ENCODE assay signal across 8 cellular contexts in the genomic region with DNA sequence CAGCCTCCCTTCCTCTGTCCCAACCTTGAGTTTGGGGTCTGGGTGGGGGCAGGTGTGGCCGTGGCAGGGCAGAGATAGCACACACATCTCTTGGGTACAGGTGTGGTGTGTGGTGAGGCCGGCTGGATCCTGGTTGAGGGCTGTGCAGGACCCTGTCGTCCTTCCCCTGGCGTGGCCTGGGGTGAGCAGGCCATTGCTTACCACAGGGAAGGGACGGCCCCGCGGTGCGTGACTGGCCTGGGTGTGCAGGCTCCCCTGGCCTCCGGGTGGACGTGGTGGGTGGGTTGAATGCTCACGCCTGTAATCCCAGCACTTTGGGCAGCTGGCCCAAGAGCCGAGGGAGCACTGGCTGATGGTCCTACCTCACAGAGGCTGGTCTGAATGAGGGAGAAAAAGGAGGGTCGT. TPM values are rescaled to one million over a fixed set of nuclear protein-coding genes. Genes with fewer than 3 reads are reported as not detected.
DNase-seq lines count a peak whose midpoint lies in the region; ATAC-seq and TF ChIP-seq lines count a peak whose summit lies in the region.

No MANE protein-coding gene starts in this region.

- H3K4me3 Mint-ChIP-seq in activated T-cell treated with anti-CD3 and anti-CD28 coated beads, Interleukin-2, amount 50 U/mL, for 72 hours = peak overlapping the region; percentile 84

- peak overlapping the region; percentile 94 for H3K23ac ChIP-seq in mesendoderm (ENCODE audit: low read length)

- H3K4ac ChIP-seq in mesendoderm (ENCODE audit: low read depth, low read length) = no peak overlapping the region

- H3K9ac ChIP-seq in mammary epithelial cell (ENCODE audit: insufficient read depth, low read length) (peak overlapping the region; percentile 62), mesendoderm (ENCODE audit: low read length) (no peak overlapping the region)

- no peaks in the 10 kb centered on the region for H3K9me3 ChIP-seq in mammary epithelial cell (replicated peaks; ENCODE audit: insufficient read depth, low read length)

- H3K27me3 ChIP-seq in mammary epithelial cell (ENCODE audit: insufficient read depth, low read length) (no peaks in the 10 kb centered on the region), mesendoderm (ENCODE audit: insufficient read depth, low read length, poor library complexity) (no peaks in the 10 kb centered on the region)

- H3K36me3 ChIP-seq in mammary epithelial cell (ENCODE audit: insufficient read depth, low read length) (no peaks in the 10 kb centered on the region), mesendoderm (ENCODE audit: control insufficient read depth, insufficient read depth, low read length) (no peaks in the 10 kb centered on the region), urinary bladder (ENCODE audit: insufficient read depth) (no peaks in the 10 kb centered on the region)

- no peak overlapping the region for H2AFZ ChIP-seq in mammary epithelial cell (ENCODE audit: low read depth, low read length)

- no peaks in the 10 kb centered on the region for H4K20me1 ChIP-seq in mammary epithelial cell (ENCODE audit: insufficient read depth, low read length)

- peak overlapping the region; percentile 56 to 81 (median 71) for H3K4me3 ChIP-seq in mammary epithelial cell (replicated peaks in 1 of 3; ENCODE audit: insufficient read depth in 1 of 3, low read depth in 2 of 3, low read length in 3 of 3)
- no peak overlapping the region for H3K4me3 ChIP-seq in mesendoderm (ENCODE audit: low read length)
- peak overlapping the region; percentile 95 for H3K4me3 ChIP-seq in urinary bladder (ENCODE audit: low read depth, low read length)

- no peak overlapping the region for H2BK120ac ChIP-seq in mesendoderm (ENCODE audit: low read depth, low read length)

- H3K27ac ChIP-seq in mammary epithelial cell (ENCODE audit: insufficient read depth, low read depth, low read length) = peak overlapping the region; percentile 53
- no peak overlapping the region for H3K27ac ChIP-seq in mesendoderm (ENCODE audit: low read depth, low read length)
- H3K27ac ChIP-seq in urinary bladder (ENCODE audit: low read depth) = no peak overlapping the region

- CTCF ChIA-PET in mammary epithelial cell (lab: Charles Lee; ENCODE audit: low non-redundant PET) = no interaction called here

- 69% methylated on average over 4 of the region's 13 CpGs for WGBS in mammary epithelial cell (ENCODE audit: low coverage, missing lambda C conversion rate)
- no CpG with 5 or more reads among the region's 13 CpGs for WGBS in mesendoderm (ENCODE audit: extremely low coverage, insufficient coverage, low lambda C conversion rate)
- 39% methylated on average over 13 of the region's 13 CpGs for WGBS in urinary bladder

- in situ Hi-C loops in mammary epithelial cell (cut with MboI; ENCODE audit: low sequenced_read_pairs in 2 of 2) = no loop called here

- no peak for TF ChIP-seq CTCF in mammary epithelial cell (conservative IDR thresholded peaks at IDR 0.05 in 1 of 2, IDR thresholded peaks at IDR 0.05 in 1 of 2; ENCODE audit: extremely low read depth in 1 of 2, insufficient read depth in 1 of 2, low read depth in 1 of 2, low read length in 2 of 2)

- no peak for DNase-seq in activated T-cell treated with anti-CD3 and anti-CD28 coated beads, Interleukin-2, amount 50 U/mL, for 72 hours
- DNase-seq in activated T-cell treated with anti-CD3 and anti-CD28 coated beads, Interleukin-2, amount 50 U/mL, for 48 hours = no peak
- DNase-seq in mammary epithelial cell = no peak
- DNase-seq in mesendoderm = no peak
- no peak for DNase-seq in KG1 (lab: John Stamatoyannopoulos, UW)

- no TSS peak for BruUV-seq in mammary epithelial cell (replicated peaks; lab: Mats Ljungman, UMichigan)

- H3K36me3 Mint-ChIP-seq in activated T-cell treated with anti-CD3 and anti-CD28 coated beads, Interleukin-2, amount 50 U/mL, for 72 hours (ENCODE audit: insufficient read depth in 2 of 2) = no peaks in the 10 kb centered on the region

- H4K8ac ChIP-seq in mesendoderm (ENCODE audit: low read depth, low read length) = no peak overlapping the region

- ATAC-seq in activated T-cell treated with anti-CD3 and anti-CD28 coated beads, Interleukin-2, amount 50 U/mL, for 72 hours (replicated peaks in 1 of 2) = no peak
- ATAC-seq in HG02678 (IDR thresholded peaks at IDR 0.05; ENCODE audit: unreplicated experiment) = no peak
- no peak for ATAC-seq in HG02642 (IDR thresholded peaks at IDR 0.05; ENCODE audit: poor library complexity, unreplicated experiment)

- H3K79me2 ChIP-seq in mammary epithelial cell (ENCODE audit: insufficient read depth, low read length) = peaks cover 57% of the 10 kb centered on the region
- H3K79me2 ChIP-seq in mesendoderm (ENCODE audit: control insufficient read depth, insufficient read depth, low read length) = no peaks in the 10 kb centered on the region

- no peak overlapping the region for H2BK5ac ChIP-seq in mesendoderm (ENCODE audit: low read length)

- peaks cover 32% of the 10 kb centered on the region for H3K4me1 Mint-ChIP-seq in activated T-cell treated with anti-CD3 and anti-CD28 coated beads, Interleukin-2, amount 50 U/mL, for 72 hours (ENCODE audit: low read depth)

- H3K56ac ChIP-seq in mesendoderm (ENCODE audit: low read length) = peak overlapping the region; percentile 56

- dilution Hi-C loops in mammary epithelial cell (cut with HindIII; ENCODE audit: low sequenced_read_pairs) = no loop called here

- H3K18ac ChIP-seq in mesendoderm (ENCODE audit: low read length) = no peak overlapping the region

- no peaks in the 10 kb centered on the region for H3K27me3 Mint-ChIP-seq in activated T-cell treated with anti-CD3 and anti-CD28 coated beads, Interleukin-2, amount 50 U/mL, for 72 hours (ENCODE audit: low read depth)

- H3K9me3 Mint-ChIP-seq in activated T-cell treated with anti-CD3 and anti-CD28 coated beads, Interleukin-2, amount 50 U/mL, for 72 hours = no peaks in the 10 kb centered on the region

- H3K4me2 ChIP-seq in mammary epithelial cell (ENCODE audit: insufficient read depth, low read depth, low read length) = peak overlapping the region; percentile 94
- no peak overlapping the region for H3K4me2 ChIP-seq in mesendoderm (ENCODE audit: low read length)

- H3K27ac Mint-ChIP-seq in activated T-cell treated with anti-CD3 and anti-CD28 coated beads, Interleukin-2, amount 50 U/mL, for 72 hours = no peak overlapping the region

- intact Hi-C loops in mammary epithelial cell (cut with micrococcal nuclease) = no loop called here

- no peak overlapping the region for H4K5ac ChIP-seq in mesendoderm (ENCODE audit: low read length)

- peaks cover 3% of the 10 kb centered on the region for H3K79me1 ChIP-seq in mesendoderm (ENCODE audit: low read length)

- peaks cover 34% of the 10 kb centered on the region for H3K4me1 ChIP-seq in mammary epithelial cell (ENCODE audit: insufficient read depth, low read length)
- H3K4me1 ChIP-seq in mesendoderm (ENCODE audit: control insufficient read depth, low read depth, low read length) = no peaks in the 10 kb centered on the region
- no peaks in the 10 kb centered on the region for H3K4me1 ChIP-seq in urinary bladder (ENCODE audit: insufficient read depth)

- no peak overlapping the region for H2BK15ac ChIP-seq in mesendoderm (replicated peaks; ENCODE audit: low read depth)

- no peak overlapping the region for H2AK5ac ChIP-seq in mesendoderm (ENCODE audit: low read length)

RNA-seq across cellular contexts. Expression of gene ARRDC1, which starts 1.2 kb away (rescaled TPM):
- total RNA-seq in activated T-cell treated with anti-CD3 and anti-CD28 coated beads, Interleukin-2, amount 50 U/mL, for 72 hours = 10 to 100 TPM; 45.3 to 47.2 TPM
- 100 to 1,000 TPM in 1 of 2 donors, 10 to 100 TPM in 1; 35.0 to 153 TPM for total RNA-seq in mammary epithelial cell
- polyA plus RNA-seq in mammary epithelial cell = 146 TPM
- polyA minus RNA-seq in mammary epithelial cell = 137 TPM
- polyA plus RNA-seq in mesendoderm (2013, experiment 1 of 2) = 12.8 TPM
- polyA plus RNA-seq in mesendoderm (2013, experiment 2 of 2) = 11.7 TPM
- total RNA-seq in urinary bladder = 14.3 TPM
- 37.5 TPM for polyA plus RNA-seq in urinary bladder

RNA-seq across cellular contexts. Expression of gene EHMT1, which starts 12.1 kb away (rescaled TPM):
- total RNA-seq in activated T-cell treated with anti-CD3 and anti-CD28 coated beads, Interleukin-2, amount 50 U/mL, for 72 hours = 10 to 100 TPM; 67.5 to 69.3 TPM
- total RNA-seq in mammary epithelial cell (10 to 100 TPM; 55.0 to 83.4 TPM), urinary bladder (48.6 TPM)
- polyA plus RNA-seq in mammary epithelial cell (30.8 TPM), urinary bladder (44.7 TPM)
- 57.6 TPM for polyA minus RNA-seq in mammary epithelial cell
- 64.8 TPM for polyA plus RNA-seq in mesendoderm (2013, experiment 1 of 2)
- 67.8 TPM for polyA plus RNA-seq in mesendoderm (2013, experiment 2 of 2)

RNA-seq across cellular contexts. Expression of gene ZMYND19, which starts 16.4 kb away (rescaled TPM):
- total RNA-seq in activated T-cell treated with anti-CD3 and anti-CD28 coated beads, Interleukin-2, amount 50 U/mL, for 72 hours = 10 to 100 TPM; 27.4 to 34.5 TPM
- total RNA-seq in mammary epithelial cell (10 to 100 TPM; 10.2 to 48.0 TPM), urinary bladder (7.9 TPM)
- polyA plus RNA-seq in mammary epithelial cell (41.5 TPM), urinary bladder (13.2 TPM)
- 30.2 TPM for polyA minus RNA-seq in mammary epithelial cell
- 30.2 TPM for polyA plus RNA-seq in mesendoderm (2013, experiment 1 of 2)
- 29.7 TPM for polyA plus RNA-seq in mesendoderm (2013, experiment 2 of 2)

RNA-seq across cellular contexts. Expression of gene DPH7, which starts 28.0 kb away (rescaled TPM):
- total RNA-seq in activated T-cell treated with anti-CD3 and anti-CD28 coated beads, Interleukin-2, amount 50 U/mL, for 72 hours = 10 to 100 TPM; 32.8 to 41.9 TPM
- total RNA-seq in mammary epithelial cell = 10 to 100 TPM; 25.0 to 41.4 TPM
- polyA plus RNA-seq in mammary epithelial cell = 26.8 TPM
- 31.9 TPM for polyA minus RNA-seq in mammary epithelial cell
- polyA plus RNA-seq in mesendoderm (2013, experiment 1 of 2) = 31.5 TPM
- polyA plus RNA-seq in mesendoderm (2013, experiment 2 of 2) = 31.5 TPM
- total RNA-seq in urinary bladder = 21.2 TPM
- 28.8 TPM for polyA plus RNA-seq in urinary bladder

RNA-seq across cellular contexts. Expression of gene MRPL41, which starts 55.1 kb away (rescaled TPM):
- total RNA-seq in activated T-cell treated with anti-CD3 and anti-CD28 coated beads, Interleukin-2, amount 50 U/mL, for 72 hours = 10 to 100 TPM; 26.6 to 28.4 TPM
- 10 to 100 TPM; 31.3 to 46.1 TPM for total RNA-seq in mammary epithelial cell
- polyA plus RNA-seq in mammary epithelial cell = 35.8 TPM
- 1.6 TPM for polyA minus RNA-seq in mammary epithelial cell
- polyA plus RNA-seq in mesendoderm (2013, experiment 1 of 2) = 28.7 TPM
- polyA plus RNA-seq in mesendoderm (2013, experiment 2 of 2) = 28.9 TPM
- total RNA-seq in urinary bladder = 16.7 TPM
- polyA plus RNA-seq in urinary bladder = 74.9 TPM
